In genomic region chr3:53346514-53346913, GRCh38 we compare ENCODE assay signal across 8 cellular contexts. TPM values are rescaled to one million over a fixed set of nuclear protein-coding genes. Genes with fewer than 3 reads are reported as not detected.
DNase-seq lines count a peak whose midpoint lies in the region; ATAC-seq lines count a peak whose summit lies in the region.

No MANE protein-coding gene starts in this region.

- H3K9me3 ChIP-seq in muscle layer of colon (ENCODE audit: low read length) = no peaks in the 10 kb centered on the region

- peak overlapping the region; percentile 67 to 86 for H3K4me3 ChIP-seq in muscle layer of colon (ENCODE audit: low read depth in 1 of 2, low read length in 2 of 2)

- H3K27me3 Mint-ChIP-seq in dendritic cell treated with granulocyte-macrophage colony-stimulating factor and Interleukin-4, amounts not matched to agents 40 ng/mL and 50 ng/mL, for 4 days = no peaks in the 10 kb centered on the region

- peaks cover 36% of the 10 kb centered on the region for H3K36me3 Mint-ChIP-seq in dendritic cell treated with granulocyte-macrophage colony-stimulating factor and Interleukin-4, amounts not matched to agents 40 ng/mL and 50 ng/mL, for 4 days (ENCODE audit: low read depth)

- no peaks in the 10 kb centered on the region for H3K9me3 Mint-ChIP-seq in dendritic cell treated with granulocyte-macrophage colony-stimulating factor and Interleukin-4, amounts not matched to agents 40 ng/mL and 50 ng/mL, for 4 days

- peaks cover 24% of the 10 kb centered on the region for H3K4me1 ChIP-seq in muscle layer of colon (ENCODE audit: insufficient read depth, low read length)

- peak overlapping the region; percentile 96 for H3K27ac Mint-ChIP-seq in dendritic cell treated with granulocyte-macrophage colony-stimulating factor and Interleukin-4, amounts not matched to agents 40 ng/mL and 50 ng/mL, for 4 days

- DNase-seq in EL (peak; percentile 31), M059J (ENCODE audit: low read depth) (peak; percentile 10), NCI-H1436 (lab: John Stamatoyannopoulos, UW) (no peak), HuH-7 (ENCODE audit: low spot score) (no peak)

- H3K4me1 Mint-ChIP-seq in dendritic cell treated with granulocyte-macrophage colony-stimulating factor and Interleukin-4, amounts not matched to agents 40 ng/mL and 50 ng/mL, for 4 days (ENCODE audit: low read depth) = peaks cover 35% of the 10 kb centered on the region

- H3K27ac ChIP-seq in muscle layer of colon (ENCODE audit: low read depth, low read length) = peak overlapping the region; percentile 96

- peak overlapping the region; percentile 98 for H3K4me3 Mint-ChIP-seq in dendritic cell treated with granulocyte-macrophage colony-stimulating factor and Interleukin-4, amounts not matched to agents 40 ng/mL and 50 ng/mL, for 4 days

- no peak for ATAC-seq in HG03159 (IDR thresholded peaks at IDR 0.05; ENCODE audit: unreplicated experiment)
- ATAC-seq in GM18867 (IDR thresholded peaks at IDR 0.05; ENCODE audit: unreplicated experiment) = no peak

- peaks cover 26% of the 10 kb centered on the region for H3K36me3 ChIP-seq in muscle layer of colon (ENCODE audit: insufficient read depth, low read length)

- no peaks in the 10 kb centered on the region for H3K27me3 ChIP-seq in muscle layer of colon (ENCODE audit: control insufficient read depth in 1 of 2, insufficient read depth in 2 of 2, low read length in 2 of 2)

- intact Hi-C loops in dendritic cell treated with granulocyte-macrophage colony-stimulating factor and Interleukin-4, amounts not matched to agents 40 ng/mL and 50 ng/mL, for 4 days (cut with micrococcal nuclease) = loop anchor here (10.0 kb wide), 2 partner anchors 222 to 548 kb away; partner anchors contain the start of gene SELENOK

- H3K9ac ChIP-seq in muscle layer of colon (ENCODE audit: low read length) = peak overlapping the region; percentile 90

RNA-seq across cellular contexts. Expression of gene DCP1A, which starts 0.8 kb away (rescaled TPM):
- 9.0 and 16.5 TPM in 2 replicates for total RNA-seq in M059J (2014; rRNA removed; shearing (Covaris generic))

Comparison
In these comparisons a context has a peak if more than half of its experiments do, and no peak if none do; other contexts are left out.
1. DNase-seq: peak in EL (single experiment) and M059J (single experiment); none in NCI-H1436 (single experiment) and HuH-7 (single experiment).